8 cellular contexts compared by ENCODE assay signal in the genomic region with DNA sequence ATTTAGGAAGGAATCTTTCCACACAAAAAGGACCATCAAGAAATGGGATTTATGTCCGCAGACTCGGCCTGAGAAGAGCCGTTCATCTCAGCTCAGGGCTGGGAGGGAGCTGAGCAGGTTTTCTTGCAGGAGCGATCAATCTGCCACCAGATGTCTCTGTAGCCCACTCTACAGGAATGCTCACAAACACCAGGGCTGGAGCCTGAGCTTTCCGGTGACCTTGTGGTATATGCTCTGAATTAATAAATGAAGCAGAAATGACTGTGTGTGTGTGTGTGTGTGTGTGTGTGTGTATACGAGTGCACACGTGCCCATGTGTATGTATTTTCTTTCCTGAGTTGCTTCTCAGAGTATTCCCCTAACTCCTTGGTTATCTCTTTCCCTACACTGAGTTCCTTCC. TPM values are rescaled to one million over a fixed set of nuclear protein-coding genes. Genes with fewer than 3 reads are reported as not detected.
A peak's percentile ranks its signal among the peaks of the same experiment; 100 is the strongest.
DNase-seq lines count a peak whose midpoint lies in the region; ATAC-seq, FAIRE-seq and TF ChIP-seq lines count a peak whose summit lies in the region.

No MANE protein-coding gene starts in this region.

- H2AFZ ChIP-seq in SK-N-SH (ENCODE audit: low read depth): no peak overlapping the region

- POLR2A ChIA-PET in BJ (lab: Charles Lee): no interaction called here
- POLR2A ChIA-PET in SK-N-SH (lab: Yijun Ruan, JAX): no interaction called here

- H3K9ac ChIP-seq in SK-N-SH: no peak overlapping the region

- H3F3A ChIP-seq in SK-N-SH (replicated peaks; ENCODE audit: insufficient read depth): no peaks in the 10 kb centered on the region

- CTCF ChIA-PET in BJ (lab: Yijun Ruan, JAX): interaction anchor here (0.6 to 2.7 kb wide), 18 partner anchors 9 to 1514 kb away, joined by 3 to 19 read pairs (median 4); no protein-coding TSS in a partner anchor
- CTCF ChIA-PET in SK-N-SH (lab: Yijun Ruan, JAX): interaction anchor here (0.5 to 4.1 kb wide), 37 partner anchors 9 to 1529 kb away, joined by 3 to 38 read pairs (median 3); no protein-coding TSS in a partner anchor

- DNase-seq in BJ (ENCODE audit: low read depth) (no peak), GM18507 (ENCODE audit: extremely low spot score, insufficient read length, low read depth) (no peak), LHCN-M2 (ENCODE audit: low read depth) (peak; percentile 54), SK-N-SH (peak; percentile 76), midbrain (lab: John Stamatoyannopoulos, UW) (peak; percentile 69), SKM-1 (lab: John Stamatoyannopoulos, UW; ENCODE audit: unreplicated experiment) (no peak)

- H3K4me3 ChIP-seq in BJ (ENCODE audit: low read depth, low read length) (no peak overlapping the region), SK-N-SH (ENCODE audit: low read depth in 2 of 2, low read length in 1 of 2) (no peak overlapping the region; a peak in 1 of 4 replicates)

- H3K27ac ChIP-seq in SK-N-SH (ENCODE audit: low read depth in 2 of 2, low read length in 1 of 2): no peak overlapping the region

- no peaks in the 10 kb centered on the region for H3K36me3 ChIP-seq in BJ (ENCODE audit: control insufficient read depth, insufficient read depth, low read length)
- H3K36me3 ChIP-seq in SK-N-SH (replicated peaks in 1 of 2; ENCODE audit: control insufficient read depth in 1 of 2, insufficient read depth in 2 of 2, low read length in 1 of 2): no peaks in the 10 kb centered on the region

- H3K27me3 ChIP-seq in BJ (ENCODE audit: control insufficient read depth, insufficient read depth, low read length) (no peaks in the 10 kb centered on the region), SK-N-SH (ENCODE audit: insufficient read depth) (no peaks in the 10 kb centered on the region)

- no peaks in the 10 kb centered on the region for H3K9me2 ChIP-seq in SK-N-SH

- H3K79me2 ChIP-seq in SK-N-SH (ENCODE audit: insufficient read depth): no peaks in the 10 kb centered on the region

- 68% methylated on average over 7 of the region's 7 CpGs for WGBS in SK-N-SH (ENCODE audit: low lambda C conversion rate)

- ATAC-seq in GM18873 (IDR thresholded peaks at IDR 0.05; ENCODE audit: low FRiP score, unreplicated experiment): no peak

- TF ChIP-seq EP300 in SK-N-SH (IDR thresholded peaks at IDR 0.05; ENCODE audit: borderline replicate concordance in 1 of 2, low read depth in 1 of 2, low read length in 1 of 2): no peak

- H4K20me1 ChIP-seq in SK-N-SH (ENCODE audit: insufficient read depth): no peaks in the 10 kb centered on the region

- TF ChIP-seq CTCF in BJ (IDR thresholded peaks at IDR 0.05; ENCODE audit: insufficient read depth, low read depth, low read length) (peak; percentile 62), SK-N-SH (IDR thresholded peaks at IDR 0.05) (peak; percentile 51)

- no peak overlapping the region for H3K4me2 ChIP-seq in SK-N-SH

- H3K4me1 ChIP-seq in SK-N-SH (ENCODE audit: control insufficient read depth in 1 of 2, insufficient read depth in 2 of 2, low read depth in 1 of 2, low read length in 1 of 2): peaks cover 0 to 4% of the 10 kb centered on the region in 2 experiments; a peak in 2 of 4 replicates

- FAIRE-seq in GM18507 (lab: Jason Lieb, UNC) (peak; percentile 74), endometrium (lab: Jason Lieb, UNC) (peak; percentile 26)

- no peaks in the 10 kb centered on the region for H3K9me3 ChIP-seq in SK-N-SH

- TF ChIP-seq RAD21 in SK-N-SH (IDR thresholded peaks at IDR 0.05; ENCODE audit: low read length): peak; percentile 85

TF ChIP-seq in SK-N-SH, 30 proteins besides CTCF, POLR2A, EP300 and RAD21:
- no peak for TF ChIP-seq EZH2phosphoT487 (IDR thresholded peaks at IDR 0.05; ENCODE audit: borderline replicate concordance, low read depth)
- peak; percentile 58; the same call in 1 of the 2 replicates for TF ChIP-seq SMC3 (IDR thresholded peaks at IDR 0.05; ENCODE audit: low read depth, low read length)
- TF ChIP-seq RFX5 (IDR thresholded peaks at IDR 0.05; ENCODE audit: low read length): no peak
- no peak for TF ChIP-seq JUND (IDR thresholded peaks at IDR 0.05)

RNA-seq across cellular contexts. Expression of a gene that starts 12.0 kb away (rescaled TPM):
- polyA plus RNA-seq in BJ (2011; rRNA removed) (0.85 and 1.2 TPM in 2 replicates), SK-N-SH (2012; rRNA removed) (1.9 and 2.0 TPM in 2 replicates)
- 0.09 and 0.31 TPM in 2 replicates for polyA minus RNA-seq in BJ (2011; rRNA and poly(A)+ RNA removed)
- 0.38 and 0.57 TPM in 2 replicates for total RNA-seq in LHCN-M2 (2014; rRNA removed)
- 0.55 TPM for polyA plus RNA-seq in LHCN-M2 (2012)
- 2.4 and 2.6 TPM in 2 replicates for polyA plus RNA-seq in SK-N-SH (2012; cell fraction: cytosol; rRNA removed)
- 0.81 and 1.1 TPM in 2 replicates for polyA plus RNA-seq in SK-N-SH (2012; cell fraction: nucleus; rRNA removed)

Comparison
In these comparisons a context has a peak if more than half of its experiments do, and no peak if none do; other contexts are left out.
1. DNase-seq: peak in LHCN-M2 (single experiment), SK-N-SH (single experiment) and midbrain (single experiment); none in BJ (single experiment), GM18507 (single experiment) and SKM-1 (single experiment).